ENCODE assay signal across 8 cellular contexts in genomic region chr15:45634442-45635190, GRCh38. TPM values are rescaled to one million over a fixed set of nuclear protein-coding genes. Genes with fewer than 3 reads are reported as not detected.
DNase-seq lines count a peak whose midpoint lies in the region; ATAC-seq and TF ChIP-seq lines count a peak whose summit lies in the region.

Gene SQOR (plus strand): TSS chr15:45635029. CDS start chr15:45658924, 23,895 bp downstream.

- no peaks in the 10 kb centered on the region for H3K27me3 Mint-ChIP-seq in T-helper 17 cell

- H3K27me3 ChIP-seq in skeletal muscle tissue (ENCODE audit: control insufficient read depth in 3 of 3, insufficient read depth in 3 of 3, low read length in 3 of 3), result no peaks in the 10 kb centered on the region

- ATAC-seq in GM19463 (IDR thresholded peaks at IDR 0.05; ENCODE audit: unreplicated experiment), result peak; percentile 72
- ATAC-seq in T-helper 17 cell, result peak; percentile 77

- H3K9me3 ChIP-seq in T-helper 17 cell (ENCODE audit: control insufficient read depth, low read length, poor library complexity, severe bottlenecking) (no peaks in the 10 kb centered on the region), skeletal muscle tissue (ENCODE audit: control insufficient read depth in 3 of 3, low read length in 3 of 3) (no peaks in the 10 kb centered on the region)

- H3K4me1 Mint-ChIP-seq in T-helper 17 cell, result peaks cover 28% of the 10 kb centered on the region

- peak within 1 kb of the TSS; percentile 95 for H3K27ac Mint-ChIP-seq in T-helper 17 cell

- no peaks in the 10 kb centered on the region for H3K36me3 ChIP-seq in skeletal muscle tissue (ENCODE audit: control insufficient read depth in 3 of 3, insufficient read depth in 3 of 3, low read length in 3 of 3)

- H3K4me1 ChIP-seq in skeletal muscle tissue (ENCODE audit: control insufficient read depth in 3 of 3, insufficient read depth in 3 of 3, low read length in 3 of 3), result peaks cover 14 to 26% (median 16%) of the 10 kb centered on the region in 3 donors

- peak within 1 kb of the TSS; percentile 97 for H3K4me3 Mint-ChIP-seq in T-helper 17 cell

- H3K36me3 Mint-ChIP-seq in T-helper 17 cell (ENCODE audit: low read depth), result peaks cover 2% of the 10 kb centered on the region

- H3K9ac ChIP-seq in skeletal muscle tissue (ENCODE audit: low read depth in 1 of 3, low read length in 3 of 3), result peak within 1 kb of the TSS; percentile 98 to 100 (median 99)

- in situ Hi-C loops in Caki2 (cut with HindIII; ENCODE audit: low pct_unique_long_range_greater_than_20kb, low sequenced_read_pairs), result no loop called here
- in situ Hi-C loops in astrocyte of the cerebellum (cut with HindIII; ENCODE audit: low sequenced_read_pairs), result no loop called here

- H3K4me3 ChIP-seq in astrocyte of the cerebellum (ENCODE audit: low read depth, low read length) (peak within 1 kb of the TSS; percentile 60), iPS-11a (ENCODE audit: low read depth, low read length) (peak within 1 kb of the TSS; percentile 55), skeletal muscle tissue (ENCODE audit: low read length in 3 of 3) (peak within 1 kb of the TSS; percentile 94 to 95 (median 95))

- peak within 1 kb of the TSS; percentile 99 for H3K27ac ChIP-seq in skeletal muscle tissue (ENCODE audit: low read depth, low read length)

- DNase-seq in Caki2 (ENCODE audit: low read depth) (peak; percentile 93), HK-2 (ENCODE audit: unreplicated experiment) (peak; percentile 80), T-helper 17 cell (peak; percentile 41 to 60 (median 49)), astrocyte of the cerebellum (ENCODE audit: low read depth) (no peak), superior temporal gyrus (ENCODE audit: extremely low spot score) (no peak)

- no peak for TF ChIP-seq CTCF in astrocyte of the cerebellum (IDR thresholded peaks at IDR 0.05; ENCODE audit: low read depth, low read length, missing control alignments)

RNA-seq across cellular contexts. Expression of gene SQOR, which starts in this region (rescaled TPM):
- total RNA-seq in Caki2 (2014; rRNA removed; shearing (Covaris generic); ENCODE audit: low replicate concordance), result 165 and 205 TPM in 2 replicates
- total RNA-seq in T-helper 17 cell (10 to 100 TPM; 36.5 to 39.0 TPM), skeletal muscle tissue (11.5 TPM)

Comparison
In these comparisons a context has a peak if more than half of its experiments do, and no peak if none do; other contexts are left out.
1. DNase-seq: peak in Caki2 (single experiment), HK-2 (single experiment) and T-helper 17 cell (3 of 3); none in astrocyte of the cerebellum (single experiment) and superior temporal gyrus (single experiment).
2. Peak in every context shown above with its lines, with median percentiles within 50 percentile points of each other: H3K4me3 ChIP-seq.